9 cellular contexts compared by ENCODE assay signal in the genomic region with DNA sequence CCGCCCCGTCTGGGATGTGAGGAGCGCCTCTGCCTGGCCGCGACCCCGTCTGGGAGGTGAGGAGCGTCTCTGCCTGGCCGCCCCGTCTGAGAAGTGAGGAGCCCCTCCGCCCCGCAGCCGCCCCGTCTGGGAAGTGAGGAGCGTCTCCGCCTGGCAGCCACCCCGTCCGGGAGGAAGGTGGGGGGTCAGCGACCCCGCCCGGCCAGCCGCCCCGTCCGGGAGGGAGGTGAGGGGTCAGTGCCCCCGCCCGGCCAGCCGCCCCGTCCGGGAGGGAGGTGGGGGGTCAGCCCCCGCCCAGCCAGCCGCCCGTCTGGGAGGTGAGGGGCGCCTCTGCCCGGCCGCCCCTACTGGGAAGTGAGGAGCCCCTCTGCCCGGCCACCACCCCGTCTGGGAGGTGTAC. TPM values are rescaled to one million over a fixed set of nuclear protein-coding genes. Genes with fewer than 3 reads are reported as not detected.
"Had no signal": no experiment of that assay in that cellular context is flagged by ENCODE, and none has a peak within 500 bp of the region (broad histone marks: within the 10 kb centered on the region; RNA-seq: fewer than 3 reads in every experiment).

No MANE protein-coding gene starts in this region.

RNA-seq across cellular contexts. Expression of gene TSPAN10, which starts 18.7 kb away (rescaled TPM):
- total RNA-seq: stomach, vagina had no signal

RNA-seq across cellular contexts. Expression of gene PDE6G, which starts 38.0 kb away (rescaled TPM):
- total RNA-seq: temporal lobe, thoracic aorta, thyroid gland, tibial nerve, transverse colon, ureter, urinary bladder, vagina had no signal
